14 cellular contexts compared by ENCODE assay signal in the genomic region with DNA sequence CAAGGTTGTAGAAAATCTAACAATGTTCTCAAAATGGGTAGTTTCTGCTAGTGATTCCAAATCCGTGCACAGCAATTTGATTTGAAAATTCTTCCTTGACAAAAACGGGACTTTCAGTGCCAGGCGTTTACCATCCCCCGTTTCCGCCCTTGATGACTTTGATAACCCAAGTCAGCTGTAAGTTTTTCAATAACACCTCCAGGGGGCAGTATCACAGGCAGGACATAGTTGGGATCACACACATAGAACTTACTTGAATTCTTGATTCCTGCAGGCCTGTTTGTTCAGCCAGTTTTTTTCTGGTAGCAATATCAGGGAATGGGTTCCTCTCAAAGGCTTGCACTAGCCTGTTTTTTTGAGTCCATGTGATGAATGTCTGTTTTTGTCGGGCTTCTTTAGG. TPM values are rescaled to one million over a fixed set of nuclear protein-coding genes. Genes with fewer than 3 reads are reported as not detected.
DNase-seq lines count a peak whose midpoint lies in the region; ATAC-seq, FAIRE-seq and TF ChIP-seq lines count a peak whose summit lies in the region.
"Had no signal": no experiment of that assay in that cellular context is flagged by ENCODE, and none has a peak within 500 bp of the region (broad histone marks: within the 10 kb centered on the region; RNA-seq: fewer than 3 reads in every experiment).

No MANE protein-coding gene starts in this region.

- no peak overlapping the region for H3K4me3 ChIP-seq in A549
- H3K4me3 ChIP-seq in endothelial cell of umbilical vein (replicated peaks in 1 of 3; ENCODE audit: insufficient read depth in 1 of 3, low read depth in 1 of 3, low read length in 3 of 3) = no peak overlapping the region
- H3K4me3 ChIP-seq in MG63 = no peak overlapping the region
- H3K4me3 ChIP-seq: BLaER1 treated with 17β-estradiol and CSF1 and Interleukin-3, amounts not matched to agents 10 nM and 100 nM had no signal

- TF ChIP-seq RAD21 in A549 (conservative IDR thresholded peaks at IDR 0.05 in 1 of 2, IDR thresholded peaks at IDR 0.05 in 1 of 2) = no peak

- no peaks in the 10 kb centered on the region for H4K20me1 ChIP-seq in endothelial cell of umbilical vein (replicated peaks; ENCODE audit: control insufficient read depth, extremely low read depth, insufficient read depth, low read length)
- H4K20me1 ChIP-seq: BLaER1 treated with 17β-estradiol and CSF1 and Interleukin-3, amounts not matched to agents 10 nM and 100 nM had no signal

- no TSS peak for BruUV-seq in endothelial cell of umbilical vein (replicated peaks; lab: Mats Ljungman, UMichigan)

- H3K4me3 Mint-ChIP-seq in CD4-positive, alpha-beta T cell = no peak overlapping the region
- no peak overlapping the region for H3K4me3 Mint-ChIP-seq in activated naive CD4-positive, alpha-beta T cell treated with anti-CD3 and anti-CD28 coated beads for 36 hours

- TF ChIP-seq POLR2A in A549 (IDR thresholded peaks at IDR 0.05; ENCODE audit: low read length) (no peak), endothelial cell of umbilical vein (IDR thresholded peaks at IDR 0.05; ENCODE audit: low read depth, low read length) (no peak)

- dilution Hi-C loops in endothelial cell of umbilical vein (cut with MboI; ENCODE audit: extremely low pct_ligation_motif_present, low sequenced_read_pairs) = no loop called here

- TF ChIP-seq CTCF in A549 (IDR thresholded peaks at IDR 0.05) (peak; percentile 18; the same call in 1 of the 3 replicates), GM12872 (IDR thresholded peaks at IDR 0.05; ENCODE audit: insufficient read depth, low read depth, low read length) (peak; percentile 27; the same call in 1 of the 3 replicates), endothelial cell of umbilical vein (IDR thresholded peaks at IDR 0.05; ENCODE audit: extremely low read depth in 1 of 2, insufficient read depth in 1 of 2, low read depth in 1 of 2, low read length in 2 of 2) (no peak)
- no peak for TF ChIP-seq CTCF in CD4-positive, alpha-beta T cell (IDR thresholded peaks at IDR 0.05)

- intact Hi-C loops in endothelial cell of umbilical vein (cut with micrococcal nuclease) = no loop called here
- intact Hi-C loops in CD4-positive, alpha-beta T cell (cut with DNase I, micrococcal nuclease) = no loop called here
- intact Hi-C loops in activated naive CD4-positive, alpha-beta T cell treated with anti-CD3 and anti-CD28 coated beads for 36 hours (cut with micrococcal nuclease) = loop anchor here (5.0 kb wide), 1 partner anchor 67 kb away; no protein-coding TSS in a partner anchor

- POLR2A ChIA-PET in A549 (lab: Yijun Ruan, JAX) = no interaction called here
- POLR2A ChIA-PET in endothelial cell of umbilical vein (lab: Charles Lee) = no interaction called here
- POLR2A ChIA-PET in CD4-positive, alpha-beta T cell (lab: Charles Lee) = no interaction called here

- no peak overlapping the region for H2AFZ ChIP-seq in endothelial cell of umbilical vein (ENCODE audit: low read depth, low read length)

- H3K79me2 ChIP-seq in endothelial cell of umbilical vein (ENCODE audit: control insufficient read depth, insufficient read depth, low read length) = no peaks in the 10 kb centered on the region

- no peaks in the 10 kb centered on the region for H3K36me3 Mint-ChIP-seq in CD4-positive, alpha-beta T cell (ENCODE audit: low read depth)
- H3K36me3 Mint-ChIP-seq in activated naive CD4-positive, alpha-beta T cell treated with anti-CD3 and anti-CD28 coated beads for 36 hours (ENCODE audit: low read depth) = no peaks in the 10 kb centered on the region

- H3K4me1 Mint-ChIP-seq in CD4-positive, alpha-beta T cell (ENCODE audit: low read depth) = no peaks in the 10 kb centered on the region
- H3K4me1 Mint-ChIP-seq in activated naive CD4-positive, alpha-beta T cell treated with anti-CD3 and anti-CD28 coated beads for 36 hours (ENCODE audit: low read depth) = no peaks in the 10 kb centered on the region

- H3K4me1 ChIP-seq in A549 (no peaks in the 10 kb centered on the region), endothelial cell of umbilical vein (ENCODE audit: control insufficient read depth, extremely low read depth, insufficient read depth, low read length) (no peaks in the 10 kb centered on the region)
- H3K4me1 ChIP-seq: BLaER1 treated with 17β-estradiol and CSF1 and Interleukin-3, amounts not matched to agents 10 nM and 100 nM had no signal

- CTCF ChIA-PET in A549 (lab: Yijun Ruan, JAX) = interaction anchor here (0.7 to 1.5 kb wide), 3 partner anchors 11 to 94 kb away, joined by 3 to 4 read pairs (median 3); partner anchors contain the start of gene CPHXL2
- CTCF ChIA-PET in endothelial cell of umbilical vein (lab: Charles Lee) = no interaction called here
- CTCF ChIA-PET in CD4-positive, alpha-beta T cell (lab: Charles Lee) = interaction anchor here (1.0 kb wide), 1 partner anchor 33 kb away, joined by 3 read pairs; no protein-coding TSS in a partner anchor
- CTCF ChIA-PET in activated naive CD4-positive, alpha-beta T cell treated with anti-CD3 and anti-CD28 coated beads for 36 hours (lab: Charles Lee) = interaction anchor here (1.3 kb wide), 1 partner anchor 12 kb away, joined by 6 read pairs; no protein-coding TSS in a partner anchor

- DNase-seq in A549 (ENCODE audit: low read depth in 1 of 2, low spot score in 1 of 2) (peak; percentile 18 to 45), NCI-H69 (lab: John Stamatoyannopoulos, UW) (peak; percentile 32), endothelial cell of umbilical vein (ENCODE audit: low read depth, low spot score) (no peak), MG63 (no peak)
- DNase-seq in central memory CD4-positive, alpha-beta T cell = no peak
- no peak for DNase-seq in CD4-positive, alpha-beta T cell
- no peak for DNase-seq in activated naive CD4-positive, alpha-beta T cell treated with anti-CD3 and anti-CD28 coated beads for 36 hours
- DNase-seq: NCI-H2029 treated with DMSO at 0.1 percent for 48 hours, T1000 had no signal

- no peak overlapping the region for H3K4me2 ChIP-seq in A549
- H3K4me2 ChIP-seq in endothelial cell of umbilical vein (ENCODE audit: insufficient read depth, low read length) = no peak overlapping the region
- H3K4me2 ChIP-seq: BLaER1 treated with 17β-estradiol and CSF1 and Interleukin-3, amounts not matched to agents 10 nM and 100 nM had no signal

- ATAC-seq in A549 = peak in 1 of 2 experiments; percentile 45; a peak in 2 of 6 replicates
- ATAC-seq in CD4-positive, alpha-beta T cell (ENCODE audit: poor library complexity) = no peak

- H3K9ac ChIP-seq in endothelial cell of umbilical vein (replicated peaks; ENCODE audit: extremely low read depth, insufficient read depth, low read length) = no peak overlapping the region
- H3K9ac ChIP-seq: BLaER1 treated with 17β-estradiol and CSF1 and Interleukin-3, amounts not matched to agents 10 nM and 100 nM had no signal

- no peaks in the 10 kb centered on the region for H3K9me3 Mint-ChIP-seq in CD4-positive, alpha-beta T cell
- H3K9me3 Mint-ChIP-seq in activated naive CD4-positive, alpha-beta T cell treated with anti-CD3 and anti-CD28 coated beads for 36 hours = no peaks in the 10 kb centered on the region

- 46% methylated on average over 6 of the region's 6 CpGs for WGBS in A549 (ENCODE audit: missing lambda C conversion rate)

- H3K27ac ChIP-seq in A549 (no peak overlapping the region), endothelial cell of umbilical vein (ENCODE audit: insufficient read depth, low read depth, low read length) (no peak overlapping the region)
- no peak overlapping the region for H3K27ac ChIP-seq in CD4-positive, alpha-beta T cell (ENCODE audit: low read depth, low read length)
- H3K27ac ChIP-seq: BLaER1 treated with 17β-estradiol and CSF1 and Interleukin-3, amounts not matched to agents 10 nM and 100 nM had no signal

- FAIRE-seq in A549 (lab: Jason Lieb, UNC) (no peak), endothelial cell of umbilical vein (lab: Jason Lieb, UNC) (no peak)

- no peaks in the 10 kb centered on the region for H3K27me3 Mint-ChIP-seq in CD4-positive, alpha-beta T cell
- no peaks in the 10 kb centered on the region for H3K27me3 Mint-ChIP-seq in activated naive CD4-positive, alpha-beta T cell treated with anti-CD3 and anti-CD28 coated beads for 36 hours (ENCODE audit: low read depth)

- H3K27me3 ChIP-seq in endothelial cell of umbilical vein (ENCODE audit: control insufficient read depth in 2 of 2, insufficient read depth in 2 of 2, low read length in 2 of 2) = no peaks in the 10 kb centered on the region
- no peaks in the 10 kb centered on the region for H3K27me3 ChIP-seq in CD4-positive, alpha-beta T cell (ENCODE audit: control insufficient read depth, insufficient read depth, low read length)
- no peaks in the 10 kb centered on the region for H3K27me3 ChIP-seq in MG63
- H3K27me3 ChIP-seq: BLaER1 treated with 17β-estradiol and CSF1 and Interleukin-3, amounts not matched to agents 10 nM and 100 nM had no signal

- no peaks in the 10 kb centered on the region for H3K36me3 ChIP-seq in endothelial cell of umbilical vein (ENCODE audit: control insufficient read depth in 2 of 2, extremely low read depth in 1 of 2, insufficient read depth in 2 of 2, low read length in 2 of 2)
- H3K36me3 ChIP-seq in MG63 = no peaks in the 10 kb centered on the region
- H3K36me3 ChIP-seq: BLaER1 treated with 17β-estradiol and CSF1 and Interleukin-3, amounts not matched to agents 10 nM and 100 nM had no signal

- no peak overlapping the region for H3K27ac Mint-ChIP-seq in CD4-positive, alpha-beta T cell
- no peak overlapping the region for H3K27ac Mint-ChIP-seq in activated naive CD4-positive, alpha-beta T cell treated with anti-CD3 and anti-CD28 coated beads for 36 hours

- no peaks in the 10 kb centered on the region for H3K9me1 ChIP-seq in endothelial cell of umbilical vein (replicated peaks; ENCODE audit: control insufficient read depth, extremely low read depth, insufficient read depth, low read length)

- no peaks in the 10 kb centered on the region for H3K9me3 ChIP-seq in A549
- H3K9me3 ChIP-seq in endothelial cell of umbilical vein (replicated peaks; ENCODE audit: control insufficient read depth, insufficient read depth, low read length) = no peaks in the 10 kb centered on the region
- no peaks in the 10 kb centered on the region for H3K9me3 ChIP-seq in CD4-positive, alpha-beta T cell (ENCODE audit: control insufficient read depth, low read length)
- H3K9me3 ChIP-seq in MG63 = no peaks in the 10 kb centered on the region

- no peak for TF ChIP-seq EP300 in A549 (IDR thresholded peaks at IDR 0.05)

RNA-seq across cellular contexts. Expression of gene DUXB, which starts 5.6 kb away (rescaled TPM):
- polyA plus RNA-seq in A549 (2011; rRNA removed) (not detected in 2 replicates), A549 (2017; fragmentation: RNase III; extraction: RNeasy Plus Mini Kit Qiagen cat#74134 plus additional on column Dnase treatment) (not detected in 3 replicates), endothelial cell of umbilical vein (not detected in 2 replicates)
- polyA plus RNA-seq in A549 (2012; cell fraction: cytosol; rRNA removed) = not detected in 2 replicates
- not detected in 2 replicates for polyA plus RNA-seq in A549 (2012; cell fraction: nucleus; rRNA removed)
- polyA minus RNA-seq in A549 (2011; rRNA and poly(A)+ RNA removed) = not detected in 2 replicates
- total RNA-seq in endothelial cell of umbilical vein = not detected in 2 replicates
- not detected in 2 replicates for polyA plus RNA-seq in endothelial cell of umbilical vein (2011; cell fraction: cytosol; rRNA removed)
- polyA plus RNA-seq in endothelial cell of umbilical vein (2011; cell fraction: nucleus; rRNA removed) = not detected in 2 replicates
- not detected in 2 replicates for polyA plus RNA-seq in endothelial cell of umbilical vein (2012)
- not detected in 2 replicates for polyA minus RNA-seq in endothelial cell of umbilical vein
- polyA minus RNA-seq in endothelial cell of umbilical vein (2011; cell fraction: cytosol; rRNA and poly(A)+ RNA removed) = not detected
- polyA minus RNA-seq in endothelial cell of umbilical vein (2011; cell fraction: nucleus; rRNA and poly(A)+ RNA removed) = not detected in 2 replicates
- total RNA-seq in CD4-positive, alpha-beta T cell = not detected
- total RNA-seq in MG63 (2014; rRNA removed; shearing (Covaris generic); ENCODE audit: low replicate concordance) = not detected in 2 replicates
- total RNA-seq in activated naive CD4-positive, alpha-beta T cell treated with anti-CD3 and anti-CD28 coated beads for 36 hours = not detected
- total RNA-seq: glomerular endothelial cell, lower leg skin, omental fat pad had no signal

RNA-seq across cellular contexts. Expression of gene CPHXL2, which starts 18.9 kb away (rescaled TPM):
- polyA plus RNA-seq in A549 (2011; rRNA removed) = not detected in 2 replicates
- polyA plus RNA-seq in A549 (2012; cell fraction: cytosol; rRNA removed) = 0.04 TPM in 1 of 2 replicates, not detected in the other
- not detected in 2 replicates for polyA plus RNA-seq in A549 (2012; cell fraction: nucleus; rRNA removed)
- polyA plus RNA-seq in A549 (2017; fragmentation: RNase III; extraction: RNeasy Plus Mini Kit Qiagen cat#74134 plus additional on column Dnase treatment) = not detected in 3 replicates
- not detected in 2 replicates for polyA minus RNA-seq in A549 (2011; rRNA and poly(A)+ RNA removed)
- not detected in 2 replicates for total RNA-seq in endothelial cell of umbilical vein
- not detected in 2 replicates for polyA plus RNA-seq in endothelial cell of umbilical vein
- not detected in 2 replicates for polyA plus RNA-seq in endothelial cell of umbilical vein (2011; cell fraction: cytosol; rRNA removed)
- polyA plus RNA-seq in endothelial cell of umbilical vein (2011; cell fraction: nucleus; rRNA removed) = not detected in 2 replicates
- polyA plus RNA-seq in endothelial cell of umbilical vein (2012) = not detected in 2 replicates
- not detected in 2 replicates for polyA minus RNA-seq in endothelial cell of umbilical vein
- polyA minus RNA-seq in endothelial cell of umbilical vein (2011; cell fraction: cytosol; rRNA and poly(A)+ RNA removed) = not detected
- polyA minus RNA-seq in endothelial cell of umbilical vein (2011; cell fraction: nucleus; rRNA and poly(A)+ RNA removed) = not detected in 2 replicates
- not detected for total RNA-seq in CD4-positive, alpha-beta T cell
- not detected in 2 replicates for total RNA-seq in MG63 (2014; rRNA removed; shearing (Covaris generic); ENCODE audit: low replicate concordance)
- not detected for total RNA-seq in activated naive CD4-positive, alpha-beta T cell treated with anti-CD3 and anti-CD28 coated beads for 36 hours
- total RNA-seq: glomerular endothelial cell, lower leg skin, omental fat pad had no signal

RNA-seq across cellular contexts. Expression of gene CPHXL, which starts 30.6 kb away (rescaled TPM):
- polyA plus RNA-seq in A549 (2011; rRNA removed) (not detected in 2 replicates), A549 (2017; fragmentation: RNase III; extraction: RNeasy Plus Mini Kit Qiagen cat#74134 plus additional on column Dnase treatment) (not detected in 3 replicates), endothelial cell of umbilical vein (not detected in 2 replicates)
- not detected in 2 replicates for polyA plus RNA-seq in A549 (2012; cell fraction: cytosol; rRNA removed)
- not detected in 2 replicates for polyA plus RNA-seq in A549 (2012; cell fraction: nucleus; rRNA removed)
- polyA minus RNA-seq in A549 (2011; rRNA and poly(A)+ RNA removed) = not detected in 2 replicates
- total RNA-seq in endothelial cell of umbilical vein = not detected in 2 replicates
- not detected in 2 replicates for polyA plus RNA-seq in endothelial cell of umbilical vein (2011; cell fraction: cytosol; rRNA removed)
- polyA plus RNA-seq in endothelial cell of umbilical vein (2011; cell fraction: nucleus; rRNA removed) = not detected in 2 replicates
- polyA plus RNA-seq in endothelial cell of umbilical vein (2012) = not detected in 2 replicates
- polyA minus RNA-seq in endothelial cell of umbilical vein = not detected in 2 replicates
- polyA minus RNA-seq in endothelial cell of umbilical vein (2011; cell fraction: cytosol; rRNA and poly(A)+ RNA removed) = not detected
- polyA minus RNA-seq in endothelial cell of umbilical vein (2011; cell fraction: nucleus; rRNA and poly(A)+ RNA removed) = not detected in 2 replicates
- total RNA-seq in CD4-positive, alpha-beta T cell = not detected
- not detected in 2 replicates for total RNA-seq in MG63 (2014; rRNA removed; shearing (Covaris generic); ENCODE audit: low replicate concordance)
- total RNA-seq in activated naive CD4-positive, alpha-beta T cell treated with anti-CD3 and anti-CD28 coated beads for 36 hours = not detected
- total RNA-seq: glomerular endothelial cell, lower leg skin, omental fat pad had no signal

RNA-seq across cellular contexts. Expression of gene TERF2IP, which starts 48.1 kb away (rescaled TPM):
- polyA plus RNA-seq in A549 (2011; rRNA removed) (24.8 and 37.9 TPM in 2 replicates), A549 (2017; fragmentation: RNase III; extraction: RNeasy Plus Mini Kit Qiagen cat#74134 plus additional on column Dnase treatment) (24.8 to 26.7 TPM (median 25.1 TPM) in 3 replicates), endothelial cell of umbilical vein (17.3 and 19.0 TPM in 2 replicates)
- polyA plus RNA-seq in A549 (2012; cell fraction: cytosol; rRNA removed) = 14.9 and 17.1 TPM in 2 replicates
- 11.1 and 16.1 TPM in 2 replicates for polyA plus RNA-seq in A549 (2012; cell fraction: nucleus; rRNA removed)
- 4.0 and 4.2 TPM in 2 replicates for polyA minus RNA-seq in A549 (2011; rRNA and poly(A)+ RNA removed)
- 40.7 and 41.5 TPM in 2 replicates for total RNA-seq in endothelial cell of umbilical vein
- polyA plus RNA-seq in endothelial cell of umbilical vein (2011; cell fraction: cytosol; rRNA removed) = 23.6 and 25.3 TPM in 2 replicates
- 15.0 and 22.1 TPM in 2 replicates for polyA plus RNA-seq in endothelial cell of umbilical vein (2011; cell fraction: nucleus; rRNA removed)
- polyA plus RNA-seq in endothelial cell of umbilical vein (2012) = 48.8 and 49.3 TPM in 2 replicates
- polyA minus RNA-seq in endothelial cell of umbilical vein = 8.0 and 9.7 TPM in 2 replicates
- polyA minus RNA-seq in endothelial cell of umbilical vein (2011; cell fraction: cytosol; rRNA and poly(A)+ RNA removed) = 11.8 TPM
- 11.5 and 11.9 TPM in 2 replicates for polyA minus RNA-seq in endothelial cell of umbilical vein (2011; cell fraction: nucleus; rRNA and poly(A)+ RNA removed)
- 100 to 1,000 TPM; 122 to 124 TPM for total RNA-seq in CD4-positive, alpha-beta T cell
- 6.3 and 11.9 TPM in 2 replicates for total RNA-seq in MG63 (2014; rRNA removed; shearing (Covaris generic); ENCODE audit: low replicate concordance)
- total RNA-seq in activated naive CD4-positive, alpha-beta T cell treated with anti-CD3 and anti-CD28 coated beads for 36 hours = 10 to 100 TPM; 78.6 to 79.0 TPM

RNA-seq across cellular contexts. Expression of gene KARS1, which starts 48.2 kb away (rescaled TPM):
- polyA plus RNA-seq in A549 (2011; rRNA removed) = 211 and 218 TPM in 2 replicates
- 115 and 116 TPM in 2 replicates for polyA plus RNA-seq in A549 (2012; cell fraction: cytosol; rRNA removed)
- polyA plus RNA-seq in A549 (2012; cell fraction: nucleus; rRNA removed) = 63.3 and 98.0 TPM in 2 replicates
- polyA plus RNA-seq in A549 (2017; fragmentation: RNase III; extraction: RNeasy Plus Mini Kit Qiagen cat#74134 plus additional on column Dnase treatment) = 145 to 163 TPM (median 146 TPM) in 3 replicates
- polyA minus RNA-seq in A549 (2011; rRNA and poly(A)+ RNA removed) = 89.5 and 105 TPM in 2 replicates
- 137 and 146 TPM in 2 replicates for total RNA-seq in endothelial cell of umbilical vein
- polyA plus RNA-seq in endothelial cell of umbilical vein = 70.4 and 83.3 TPM in 2 replicates
- polyA plus RNA-seq in endothelial cell of umbilical vein (2011; cell fraction: cytosol; rRNA removed) = 124 and 136 TPM in 2 replicates
- polyA plus RNA-seq in endothelial cell of umbilical vein (2011; cell fraction: nucleus; rRNA removed) = 97.3 and 108 TPM in 2 replicates
- polyA plus RNA-seq in endothelial cell of umbilical vein (2012) = 149 and 166 TPM in 2 replicates
- 103 and 105 TPM in 2 replicates for polyA minus RNA-seq in endothelial cell of umbilical vein
- polyA minus RNA-seq in endothelial cell of umbilical vein (2011; cell fraction: cytosol; rRNA and poly(A)+ RNA removed) = 74.8 TPM
- polyA minus RNA-seq in endothelial cell of umbilical vein (2011; cell fraction: nucleus; rRNA and poly(A)+ RNA removed) = 42.7 and 67.9 TPM in 2 replicates
- total RNA-seq in CD4-positive, alpha-beta T cell = 100 to 1,000 TPM; 151 to 153 TPM
- total RNA-seq in MG63 (2014; rRNA removed; shearing (Covaris generic); ENCODE audit: low replicate concordance) = 161 and 178 TPM in 2 replicates
- 100 to 1,000 TPM; 371 to 385 TPM for total RNA-seq in activated naive CD4-positive, alpha-beta T cell treated with anti-CD3 and anti-CD28 coated beads for 36 hours

Comparison
In these comparisons a context has a peak if more than half of its experiments do, and no peak if none do; other contexts are left out.
1. DNase-seq: peak in A549 (2 of 2) and NCI-H69 (single experiment); none in endothelial cell of umbilical vein (single experiment), central memory CD4-positive, alpha-beta T cell (single experiment), CD4-positive, alpha-beta T cell (0 of 10), MG63 (single experiment) and activated naive CD4-positive, alpha-beta T cell treated with anti-CD3 and anti-CD28 coated beads for 36 hours (single experiment).
2. CTCF ChIP-seq: peak in A549 (single experiment) and GM12872 (single experiment); none in endothelial cell of umbilical vein (0 of 2) and CD4-positive, alpha-beta T cell (single experiment).